In the genomic region with DNA sequence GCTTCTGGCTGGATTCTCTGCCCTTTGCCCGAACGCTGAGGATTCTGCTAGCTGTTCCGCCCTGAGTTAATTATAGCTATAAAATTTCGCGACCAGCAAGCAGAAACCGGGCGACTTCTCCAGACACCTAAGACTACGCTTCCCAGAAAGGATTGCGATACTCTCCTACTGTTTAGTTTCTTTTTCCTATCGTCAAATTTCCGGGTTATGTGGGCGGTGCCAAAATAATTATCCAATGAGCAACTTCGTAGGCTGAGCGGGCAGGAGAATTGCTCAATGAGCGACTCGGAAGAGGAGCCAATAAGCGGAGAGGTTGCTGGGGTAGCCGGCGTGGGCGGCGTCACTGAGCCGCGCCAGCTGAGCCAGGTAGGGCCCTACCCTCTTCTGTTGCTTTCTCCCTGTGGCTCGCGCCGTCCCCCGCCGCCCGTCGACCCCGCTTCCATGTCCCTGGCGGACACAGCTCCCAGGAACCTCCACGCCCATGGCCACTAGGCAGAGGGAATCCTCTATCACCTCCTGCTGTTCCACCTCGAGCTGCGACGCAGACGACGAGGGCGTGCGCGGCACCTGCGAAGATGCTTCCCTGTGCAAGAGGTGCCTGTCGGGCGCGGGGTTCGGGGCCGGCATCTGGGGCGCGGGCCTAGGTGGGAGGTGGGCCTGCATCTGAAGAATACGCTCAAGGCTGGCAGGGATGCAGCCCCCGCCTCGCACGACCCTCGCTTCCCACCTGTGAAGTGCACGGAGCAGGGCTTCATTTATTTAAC, we compare ENCODE assay signal across 1 cellular context.
TF ChIP-seq lines count a peak whose summit lies in the region.

A gene (plus strand): TSS at position 340 of the 764 bp plus-strand sequence. CDS start 142 bp downstream, at position 482.

TF ChIP-seq in WTC11, 78 proteins besides CTCF, POLR2A, EP300 and RAD21 (continued from another document):
- TF ChIP-seq, protein P1, sequence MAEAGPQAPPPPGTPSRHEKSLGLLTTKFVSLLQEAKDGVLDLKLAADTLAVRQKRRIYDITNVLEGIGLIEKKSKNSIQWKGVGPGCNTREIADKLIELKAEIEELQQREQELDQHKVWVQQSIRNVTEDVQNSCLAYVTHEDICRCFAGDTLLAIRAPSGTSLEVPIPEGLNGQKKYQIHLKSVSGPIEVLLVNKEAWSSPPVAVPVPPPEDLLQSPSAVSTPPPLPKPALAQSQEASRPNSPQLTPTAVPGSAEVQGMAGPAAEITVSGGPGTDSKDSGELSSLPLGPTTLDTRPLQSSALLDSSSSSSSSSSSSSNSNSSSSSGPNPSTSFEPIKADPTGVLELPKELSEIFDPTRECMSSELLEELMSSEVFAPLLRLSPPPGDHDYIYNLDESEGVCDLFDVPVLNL (CRISPR knock-in tag; IDR thresholded peaks at IDR 0.05; ENCODE audit: borderline replicate concordance, low read depth) = no peak
- TF ChIP-seq TCF7 (CRISPR knock-in tag; IDR thresholded peaks at IDR 0.05; ENCODE audit: low read depth) (0 out of 2 replicates have a peak, but pooled peaks have one; percentile 40), FOXK1 (CRISPR knock-in tag; IDR thresholded peaks at IDR 0.05) (peak; percentile 71), MYBL2 (CRISPR knock-in tag; IDR thresholded peaks at IDR 0.05) (no peak), SP1 (CRISPR knock-in tag; conservative IDR thresholded peaks at IDR 0.05) (0 out of 2 replicates have a peak, but pooled peaks have one; percentile 59), ZNF396 (CRISPR knock-in tag; IDR thresholded peaks at IDR 0.05; ENCODE audit: borderline replicate concordance) (no peak), NFYB (CRISPR knock-in tag; conservative IDR thresholded peaks at IDR 0.05; ENCODE audit: low read depth) (peak; percentile 82), FOXP1 (CRISPR knock-in tag; IDR thresholded peaks at IDR 0.05; ENCODE audit: borderline replicate concordance) (peak; percentile 79; the same call in 1 of the 2 replicates), CREM (CRISPR knock-in tag; IDR thresholded peaks at IDR 0.05) (peak; percentile 90), NFE2L1 (CRISPR knock-in tag; IDR thresholded peaks at IDR 0.05) (peak; percentile 65; the same call in 1 of the 2 replicates), SMAD3 (CRISPR knock-in tag; IDR thresholded peaks at IDR 0.05; ENCODE audit: borderline replicate concordance) (peak; percentile 17; the same call in 1 of the 2 replicates)
- TF ChIP-seq, protein P2, sequence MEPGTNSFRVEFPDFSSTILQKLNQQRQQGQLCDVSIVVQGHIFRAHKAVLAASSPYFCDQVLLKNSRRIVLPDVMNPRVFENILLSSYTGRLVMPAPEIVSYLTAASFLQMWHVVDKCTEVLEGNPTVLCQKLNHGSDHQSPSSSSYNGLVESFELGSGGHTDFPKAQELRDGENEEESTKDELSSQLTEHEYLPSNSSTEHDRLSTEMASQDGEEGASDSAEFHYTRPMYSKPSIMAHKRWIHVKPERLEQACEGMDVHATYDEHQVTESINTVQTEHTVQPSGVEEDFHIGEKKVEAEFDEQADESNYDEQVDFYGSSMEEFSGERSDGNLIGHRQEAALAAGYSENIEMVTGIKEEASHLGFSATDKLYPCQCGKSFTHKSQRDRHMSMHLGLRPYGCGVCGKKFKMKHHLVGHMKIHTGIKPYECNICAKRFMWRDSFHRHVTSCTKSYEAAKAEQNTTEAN (CRISPR knock-in tag; IDR thresholded peaks at IDR 0.05) = 0 out of 2 replicates have a peak, but pooled peaks have one; percentile 59
- TF ChIP-seq, protein P3, sequence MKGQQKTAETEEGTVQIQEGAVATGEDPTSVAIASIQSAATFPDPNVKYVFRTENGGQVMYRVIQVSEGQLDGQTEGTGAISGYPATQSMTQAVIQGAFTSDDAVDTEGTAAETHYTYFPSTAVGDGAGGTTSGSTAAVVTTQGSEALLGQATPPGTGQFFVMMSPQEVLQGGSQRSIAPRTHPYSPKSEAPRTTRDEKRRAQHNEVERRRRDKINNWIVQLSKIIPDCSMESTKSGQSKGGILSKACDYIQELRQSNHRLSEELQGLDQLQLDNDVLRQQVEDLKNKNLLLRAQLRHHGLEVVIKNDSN (CRISPR knock-in tag; IDR thresholded peaks at IDR 0.05) = 0 out of 2 replicates have a peak, but pooled peaks have one; percentile 16
- TF ChIP-seq, protein P4, sequence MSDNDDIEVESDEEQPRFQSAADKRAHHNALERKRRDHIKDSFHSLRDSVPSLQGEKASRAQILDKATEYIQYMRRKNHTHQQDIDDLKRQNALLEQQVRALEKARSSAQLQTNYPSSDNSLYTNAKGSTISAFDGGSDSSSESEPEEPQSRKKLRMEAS (CRISPR knock-in tag; IDR thresholded peaks at IDR 0.05) = peak; percentile 73
